18 cellular contexts compared by ENCODE assay signal in genomic region chr2:149360106-149360505, GRCh38. TPM values are rescaled to one million over a fixed set of nuclear protein-coding genes. Genes with fewer than 3 reads are reported as not detected.
DNase-seq lines count a peak whose midpoint lies in the region; ATAC-seq, FAIRE-seq and TF ChIP-seq lines count a peak whose summit lies in the region.
"Had no signal": no experiment of that assay in that cellular context is flagged by ENCODE, and none has a peak within 500 bp of the region (broad histone marks: within the 10 kb centered on the region; RNA-seq: fewer than 3 reads in every experiment).

No MANE protein-coding gene starts in this region.

- no peak overlapping the region for H2BK15ac ChIP-seq in mesendoderm (replicated peaks; ENCODE audit: low read depth)

- no peaks in the 10 kb centered on the region for H3K4me1 ChIP-seq in mesendoderm (ENCODE audit: control insufficient read depth, low read depth, low read length)
- H3K4me1 ChIP-seq in spleen = no peaks in the 10 kb centered on the region

- no peak overlapping the region for H4K8ac ChIP-seq in mesendoderm (ENCODE audit: low read depth, low read length)

- no peak overlapping the region for H3K9ac ChIP-seq in mesendoderm (ENCODE audit: low read length)
- H3K9ac ChIP-seq: BLaER1 treated with 17β-estradiol and CSF1 and Interleukin-3, amounts not matched to agents 10 nM and 100 nM had no signal

- no peaks in the 10 kb centered on the region for H3K79me1 ChIP-seq in mesendoderm (ENCODE audit: low read length)

- H3K4ac ChIP-seq in mesendoderm (ENCODE audit: low read depth, low read length) = no peak overlapping the region

- peak; percentile 50 for FAIRE-seq in bronchial epithelial cell (lab: Jason Lieb, UNC)

- H3K18ac ChIP-seq in mesendoderm (ENCODE audit: low read length) = no peak overlapping the region

- H3K27ac ChIP-seq in mesendoderm (ENCODE audit: low read depth, low read length) (no peak overlapping the region), spleen (no peak overlapping the region)
- H3K27ac ChIP-seq: BLaER1 treated with 17β-estradiol and CSF1 and Interleukin-3, amounts not matched to agents 10 nM and 100 nM; right lobe of liver had no signal

- H3K79me2 ChIP-seq in mesendoderm (ENCODE audit: control insufficient read depth, insufficient read depth, low read length) = no peaks in the 10 kb centered on the region

- no peak for ATAC-seq in GM18511 (IDR thresholded peaks at IDR 0.05; ENCODE audit: unreplicated experiment)
- ATAC-seq in HG03039 (IDR thresholded peaks at IDR 0.05; ENCODE audit: unreplicated experiment) = no peak
- ATAC-seq in GM21737 (IDR thresholded peaks at IDR 0.05; ENCODE audit: unreplicated experiment) = no peak
- ATAC-seq: activated T-cell treated with anti-CD3 and anti-CD28 coated beads, Interleukin-2, amount 50 U/mL, for 72 hours; effector memory CD8-positive, alpha-beta T cell; left colon; right lobe of liver; Right ventricle myocardium inferior had no signal

- H4K5ac ChIP-seq in mesendoderm (ENCODE audit: low read length) = no peak overlapping the region

- no CpG with 5 or more reads among the region's 1 CpG for WGBS in mesendoderm (ENCODE audit: extremely low coverage, insufficient coverage, low lambda C conversion rate)
- WGBS in spleen, 5 donors = 24 to 58% (median 40%) methylated on average over 1 of the region's 1 CpG

- H3K9me3 ChIP-seq in spleen = no peaks in the 10 kb centered on the region
- H3K9me3 ChIP-seq: BLaER1 treated with 17β-estradiol and CSF1 and Interleukin-3, amounts not matched to agents 10 nM and 100 nM; right lobe of liver had no signal

- H3K4me2 ChIP-seq in mesendoderm (ENCODE audit: low read length) = no peak overlapping the region

- DNase-seq in Daoy (ENCODE audit: low read depth) (peak; percentile 41), LHCN-M2 (ENCODE audit: low read depth) (peak; percentile 37), bronchial epithelial cell (ENCODE audit: low read depth) (peak; percentile 47), mesendoderm (peak; percentile 73), spleen (no peak)
- DNase-seq: activated T-cell treated with anti-CD3 and anti-CD28 coated beads, Interleukin-2, amount 50 U/mL, for 72 hours; effector memory CD8-positive, alpha-beta T cell; Kasumi-1; left colon; NCI-H1105; NCI-H2029 treated with DMSO at 0.1 percent for 48 hours; NCI-H82; right lobe of liver had no signal

- H3K36me3 ChIP-seq in bronchial epithelial cell (ENCODE audit: control insufficient read depth, insufficient read depth, low read length) = no peaks in the 10 kb centered on the region
- no peaks in the 10 kb centered on the region for H3K36me3 ChIP-seq in mesendoderm (ENCODE audit: control insufficient read depth, insufficient read depth, low read length)
- no peaks in the 10 kb centered on the region for H3K36me3 ChIP-seq in spleen
- H3K36me3 ChIP-seq: BLaER1 treated with 17β-estradiol and CSF1 and Interleukin-3, amounts not matched to agents 10 nM and 100 nM; right lobe of liver had no signal

- TF ChIP-seq POLR2A in spleen (IDR thresholded peaks at IDR 0.05) = no peak

- no peak overlapping the region for H2AK5ac ChIP-seq in mesendoderm (ENCODE audit: low read length)

- TF ChIP-seq CTCF in bronchial epithelial cell (IDR thresholded peaks at IDR 0.05; ENCODE audit: insufficient read depth, low read length, severe bottlenecking) = no peak
- TF ChIP-seq CTCF in spleen (IDR thresholded peaks at IDR 0.05 in 8 of 11, conservative IDR thresholded peaks at IDR 0.05 in 3 of 11) = no peak

- intact Hi-C loops in spleen (cut with DNase I; ENCODE audit: low total_unique reads) = no loop called here

- no peak overlapping the region for H3K23ac ChIP-seq in mesendoderm (ENCODE audit: low read length)

- H2BK120ac ChIP-seq in mesendoderm (ENCODE audit: low read depth, low read length) = no peak overlapping the region

- no peak overlapping the region for H3K56ac ChIP-seq in mesendoderm (ENCODE audit: low read length)

- H2BK5ac ChIP-seq in mesendoderm (ENCODE audit: low read length) = no peak overlapping the region

- H3K27me3 ChIP-seq in bronchial epithelial cell (ENCODE audit: control insufficient read depth, insufficient read depth, low read length) = no peaks in the 10 kb centered on the region
- H3K27me3 ChIP-seq in mesendoderm (ENCODE audit: insufficient read depth, low read length, poor library complexity) = no peaks in the 10 kb centered on the region
- no peaks in the 10 kb centered on the region for H3K27me3 ChIP-seq in spleen (replicated peaks in 1 of 7)
- H3K27me3 ChIP-seq: BLaER1 treated with 17β-estradiol and CSF1 and Interleukin-3, amounts not matched to agents 10 nM and 100 nM; right lobe of liver had no signal

- H3K4me3 ChIP-seq in bronchial epithelial cell (ENCODE audit: low read depth, low read length) (no peak overlapping the region), mesendoderm (ENCODE audit: low read length) (no peak overlapping the region), spleen (no peak overlapping the region)
- H3K4me3 ChIP-seq: BLaER1 treated with 17β-estradiol and CSF1 and Interleukin-3, amounts not matched to agents 10 nM and 100 nM; right lobe of liver had no signal

RNA-seq across cellular contexts. Expression of gene LYPD6, which starts 29.7 kb away (rescaled TPM):
- 6.7 and 8.5 TPM in 2 replicates for total RNA-seq in Daoy (2014; rRNA removed; shearing (Covaris generic))
- total RNA-seq in LHCN-M2 (2014; rRNA removed) (14.0 and 16.6 TPM in 2 replicates), bronchial epithelial cell (0.13 and 0.26 TPM in 2 replicates), spleen (1 to 10 TPM in 4 of 7 donors, under 1 TPM in 3; 0.35 to 2.3 (median 1.0) TPM)
- polyA plus RNA-seq in LHCN-M2 (2012) = 12.0 TPM
- 2.2 TPM for polyA plus RNA-seq in mesendoderm (2013, experiment 1 of 2)
- polyA plus RNA-seq in mesendoderm (2013, experiment 2 of 2) = 2.2 TPM
- polyA plus RNA-seq in spleen = under 1 TPM; 0.05 to 0.16 (median 0.09) TPM
- total RNA-seq: activated T-cell treated with anti-CD3 and anti-CD28 coated beads, Interleukin-2, amount 50 U/mL, for 72 hours had no signal
